Comparison of ENCODE assay signal across 1 cellular context in genomic region chr18:2848879-2849254, GRCh38.
TF ChIP-seq lines count a peak whose summit lies in the region.

No MANE protein-coding gene starts in this region.

TF ChIP-seq in GM12878, 131 proteins besides CTCF, POLR2A, EP300 and RAD21 (continued from another document):
- TF ChIP-seq CEBPZ (IDR thresholded peaks at IDR 0.05; ENCODE audit: low read depth, low read length) (no peak), ZBTB4 (CRISPR knock-in tag; IDR thresholded peaks at IDR 0.05) (no peak), MTA2 (IDR thresholded peaks at IDR 0.05; ENCODE audit: low read depth) (no peak), SMAD1 (IDR thresholded peaks at IDR 0.05; ENCODE audit: low read depth, partially characterized antibody) (no peak), IRF5 (IDR thresholded peaks at IDR 0.05; ENCODE audit: borderline replicate concordance) (no peak), NR2C2 (IDR thresholded peaks at IDR 0.05; ENCODE audit: borderline replicate concordance, control insufficient read depth, insufficient read length, low read depth) (no peak), PRDM15 (CRISPR knock-in tag; IDR thresholded peaks at IDR 0.05) (no peak), ZNF384 (IDR thresholded peaks at IDR 0.05; ENCODE audit: borderline replicate concordance, low read depth, low read length) (no peak), ZNF622 (IDR thresholded peaks at IDR 0.05) (no peak), USF2 (IDR thresholded peaks at IDR 0.05; ENCODE audit: borderline replicate concordance, low read depth, low read length) (no peak), NR2F1 (conservative IDR thresholded peaks at IDR 0.05) (no peak), STAT3 (IDR thresholded peaks at IDR 0.05; ENCODE audit: low read depth, low read length) (no peak)
